1 cellular context compared by ENCODE assay signal in genomic region chr11:86743223-86744118, GRCh38.
TF ChIP-seq lines count a peak whose summit lies in the region.

No MANE protein-coding gene starts in this region.

TF ChIP-seq in K562, 482 proteins besides CTCF, POLR2A, EP300 and RAD21 (continued from another document and continues in another):
- TF ChIP-seq RERE (CRISPR knock-in tag; IDR thresholded peaks at IDR 0.05; ENCODE audit: borderline replicate concordance) (no peak), CBX8 (IDR thresholded peaks at IDR 0.05; ENCODE audit: borderline replicate concordance, extremely low read depth, low read depth, low read length, poor library complexity, severe bottlenecking) (no peak), ELF1 (tag; IDR thresholded peaks at IDR 0.05) (no peak), IFI16 (CRISPR knock-in tag; IDR thresholded peaks at IDR 0.05) (no peak), BDP1 (IDR thresholded peaks at IDR 0.05; ENCODE audit: insufficient read depth, insufficient read length) (no peak), ZEB2 (IDR thresholded peaks at IDR 0.05) (peak; percentile 43; the same call in 1 of the 2 replicates), GABPB2 (CRISPR knock-in tag; conservative IDR thresholded peaks at IDR 0.05) (no peak), ZBTB5 (IDR thresholded peaks at IDR 0.05) (no peak), TAL1 (IDR thresholded peaks at IDR 0.05) (peak; percentile 25; the same call in 1 of the 2 replicates), MAZ (CRISPR knock-in tag; conservative IDR thresholded peaks at IDR 0.05 in 1 of 2, IDR thresholded peaks at IDR 0.05 in 1 of 2) (no peak; a peak in 1 of 4 replicates), NFYB (IDR thresholded peaks at IDR 0.05; ENCODE audit: extremely low read depth, insufficient read length) (no peak), CREB1 (IDR thresholded peaks at IDR 0.05) (0 out of 2 replicates have a peak, but pooled peaks have one; percentile 11), CREB1 (CRISPR knock-in tag; IDR thresholded peaks at IDR 0.05) (peak; percentile 78), RREB1 (CRISPR knock-in tag; IDR thresholded peaks at IDR 0.05) (0 out of 2 replicates have a peak, but pooled peaks have one; percentile 58), PBX2 (CRISPR knock-in tag; IDR thresholded peaks at IDR 0.05; ENCODE audit: low read depth) (no peak), PBX2 (tag; conservative IDR thresholded peaks at IDR 0.05; ENCODE audit: low read depth) (peak; percentile 90), ZNF75A (CRISPR knock-in tag; IDR thresholded peaks at IDR 0.05) (no peak), PCBP1 (IDR thresholded peaks at IDR 0.05; ENCODE audit: low read depth, low read length, poor library complexity, severe bottlenecking) (no peak), ASH1L (IDR thresholded peaks at IDR 0.05; ENCODE audit: borderline replicate concordance, low read depth, partially characterized antibody) (no peak), BCOR (IDR thresholded peaks at IDR 0.05) (no peak), POU5F1 (IDR thresholded peaks at IDR 0.05; ENCODE audit: borderline replicate concordance, low read depth, low read length, partially characterized antibody) (no peak), ZNF354B (CRISPR knock-in tag; IDR thresholded peaks at IDR 0.05) (no peak), TGIF2 (CRISPR knock-in tag; IDR thresholded peaks at IDR 0.05) (no peak), BCL6 (CRISPR knock-in tag; IDR thresholded peaks at IDR 0.05) (no peak), ZBTB33 (CRISPR knock-in tag; IDR thresholded peaks at IDR 0.05) (no peak), PRMT5 (CRISPR knock-in tag; IDR thresholded peaks at IDR 0.05) (no peak), SLC30A9 (CRISPR knock-in tag; IDR thresholded peaks at IDR 0.05) (no peak), TEAD1 (CRISPR knock-in tag; IDR thresholded peaks at IDR 0.05) (peak in 1 of 2 experiments; percentile 48; a peak in 1 of 4 replicates)
- TF ChIP-seq, protein P1, sequence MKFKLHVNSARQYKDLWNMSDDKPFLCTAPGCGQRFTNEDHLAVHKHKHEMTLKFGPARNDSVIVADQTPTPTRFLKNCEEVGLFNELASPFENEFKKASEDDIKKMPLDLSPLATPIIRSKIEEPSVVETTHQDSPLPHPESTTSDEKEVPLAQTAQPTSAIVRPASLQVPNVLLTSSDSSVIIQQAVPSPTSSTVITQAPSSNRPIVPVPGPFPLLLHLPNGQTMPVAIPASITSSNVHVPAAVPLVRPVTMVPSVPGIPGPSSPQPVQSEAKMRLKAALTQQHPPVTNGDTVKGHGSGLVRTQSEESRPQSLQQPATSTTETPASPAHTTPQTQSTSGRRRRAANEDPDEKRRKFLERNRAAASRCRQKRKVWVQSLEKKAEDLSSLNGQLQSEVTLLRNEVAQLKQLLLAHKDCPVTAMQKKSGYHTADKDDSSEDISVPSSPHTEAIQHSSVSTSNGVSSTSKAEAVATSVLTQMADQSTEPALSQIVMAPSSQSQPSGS (CRISPR knock-in tag; IDR thresholded peaks at IDR 0.05), result no peak
- TF ChIP-seq, protein P2, sequence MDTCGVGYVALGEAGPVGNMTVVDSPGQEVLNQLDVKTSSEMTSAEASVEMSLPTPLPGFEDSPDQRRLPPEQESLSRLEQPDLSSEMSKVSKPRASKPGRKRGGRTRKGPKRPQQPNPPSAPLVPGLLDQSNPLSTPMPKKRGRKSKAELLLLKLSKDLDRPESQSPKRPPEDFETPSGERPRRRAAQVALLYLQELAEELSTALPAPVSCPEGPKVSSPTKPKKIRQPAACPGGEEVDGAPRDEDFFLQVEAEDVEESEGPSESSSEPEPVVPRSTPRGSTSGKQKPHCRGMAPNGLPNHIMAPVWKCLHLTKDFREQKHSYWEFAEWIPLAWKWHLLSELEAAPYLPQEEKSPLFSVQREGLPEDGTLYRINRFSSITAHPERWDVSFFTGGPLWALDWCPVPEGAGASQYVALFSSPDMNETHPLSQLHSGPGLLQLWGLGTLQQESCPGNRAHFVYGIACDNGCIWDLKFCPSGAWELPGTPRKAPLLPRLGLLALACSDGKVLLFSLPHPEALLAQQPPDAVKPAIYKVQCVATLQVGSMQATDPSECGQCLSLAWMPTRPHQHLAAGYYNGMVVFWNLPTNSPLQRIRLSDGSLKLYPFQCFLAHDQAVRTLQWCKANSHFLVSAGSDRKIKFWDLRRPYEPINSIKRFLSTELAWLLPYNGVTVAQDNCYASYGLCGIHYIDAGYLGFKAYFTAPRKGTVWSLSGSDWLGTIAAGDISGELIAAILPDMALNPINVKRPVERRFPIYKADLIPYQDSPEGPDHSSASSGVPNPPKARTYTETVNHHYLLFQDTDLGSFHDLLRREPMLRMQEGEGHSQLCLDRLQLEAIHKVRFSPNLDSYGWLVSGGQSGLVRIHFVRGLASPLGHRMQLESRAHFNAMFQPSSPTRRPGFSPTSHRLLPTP (IDR thresholded peaks at IDR 0.05; ENCODE audit: borderline replicate concordance, extremely low read depth, insufficient read length), result no peak
